In the genomic region with DNA sequence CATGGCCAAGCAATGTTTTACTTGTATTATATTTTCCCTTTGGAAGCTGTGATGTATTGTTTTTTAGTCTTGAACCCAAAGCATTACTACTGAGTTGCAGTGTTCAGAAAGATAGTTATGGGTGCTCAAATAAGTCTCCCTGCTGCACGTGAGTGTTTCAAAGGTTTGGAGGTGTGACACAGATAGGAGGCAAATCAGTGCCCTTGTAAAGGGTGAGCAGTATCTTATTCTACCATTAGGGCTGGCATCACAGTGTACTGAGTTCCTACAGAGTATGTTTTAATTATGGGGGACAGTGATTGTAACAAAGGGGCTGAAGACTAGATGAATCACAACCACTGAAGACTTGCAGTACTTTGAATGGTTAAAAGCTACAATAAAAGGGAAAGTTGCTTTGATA, we compare ENCODE assay signal across 1 cellular context.
TF ChIP-seq lines count a peak whose summit lies in the region.

No MANE protein-coding gene starts in this region.

TF ChIP-seq in WTC11, 78 proteins besides CTCF, POLR2A, EP300 and RAD21 (continued from another document):
- TF ChIP-seq, protein P1, sequence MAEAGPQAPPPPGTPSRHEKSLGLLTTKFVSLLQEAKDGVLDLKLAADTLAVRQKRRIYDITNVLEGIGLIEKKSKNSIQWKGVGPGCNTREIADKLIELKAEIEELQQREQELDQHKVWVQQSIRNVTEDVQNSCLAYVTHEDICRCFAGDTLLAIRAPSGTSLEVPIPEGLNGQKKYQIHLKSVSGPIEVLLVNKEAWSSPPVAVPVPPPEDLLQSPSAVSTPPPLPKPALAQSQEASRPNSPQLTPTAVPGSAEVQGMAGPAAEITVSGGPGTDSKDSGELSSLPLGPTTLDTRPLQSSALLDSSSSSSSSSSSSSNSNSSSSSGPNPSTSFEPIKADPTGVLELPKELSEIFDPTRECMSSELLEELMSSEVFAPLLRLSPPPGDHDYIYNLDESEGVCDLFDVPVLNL (CRISPR knock-in tag; IDR thresholded peaks at IDR 0.05; ENCODE audit: borderline replicate concordance, low read depth), result no peak
